In genomic region chr17:79548116-79548515, GRCh38 we compare ENCODE assay signal across 16 cellular contexts.
DNase-seq lines count a peak whose midpoint lies in the region; ATAC-seq, FAIRE-seq and TF ChIP-seq lines count a peak whose summit lies in the region.
"Had no signal": no experiment of that assay in that cellular context is flagged by ENCODE, and none has a peak within 500 bp of the region (broad histone marks: within the 10 kb centered on the region; RNA-seq: fewer than 3 reads in every experiment).

No MANE protein-coding gene starts in this region.

- H3K4me1 ChIP-seq in sigmoid colon = peaks cover 0 to 15% (median 8%) of the 10 kb centered on the region in 4 donors
- H3K4me1 ChIP-seq: HAP-1 had no signal

- H3K27me3 Mint-ChIP-seq in natural killer cell treated with Interleukin-12 subunit alpha and Interleukin-12 subunit beta and Interleukin-15 and Interleukin-18, amount 100 ng/mL, for 72 hours = no peaks in the 10 kb centered on the region
- no peaks in the 10 kb centered on the region for H3K27me3 Mint-ChIP-seq in natural killer cell (ENCODE audit: low read depth in 2 of 2)
- peaks cover 0 to 52% of the 10 kb centered on the region in 2 donors for H3K27me3 Mint-ChIP-seq in effector memory CD8-positive, alpha-beta T cell
- H3K27me3 Mint-ChIP-seq: CD4-positive, CD25-positive, alpha-beta regulatory T cell had no signal

- H3K27ac Mint-ChIP-seq in natural killer cell treated with Interleukin-12 subunit alpha and Interleukin-12 subunit beta and Interleukin-15 and Interleukin-18, amount 100 ng/mL, for 72 hours = no peak overlapping the region
- H3K27ac Mint-ChIP-seq in natural killer cell = no peak overlapping the region
- no peak overlapping the region for H3K27ac Mint-ChIP-seq in effector memory CD8-positive, alpha-beta T cell
- H3K27ac Mint-ChIP-seq: CD4-positive, CD25-positive, alpha-beta regulatory T cell; GM23338; HFFc6 had no signal

- no peak overlapping the region for H3K4me3 ChIP-seq in sigmoid colon
- H3K4me3 ChIP-seq: BLaER1, GM12878, GM23338, HAP-1 had no signal

- WGBS in sigmoid colon, 2 donors = 72 to 84% methylated on average over 14 of the region's 14 CpGs

- peak; percentile 58 for DNase-seq in natural killer cell treated with Interleukin-12 subunit alpha and Interleukin-12 subunit beta and Interleukin-15 and Interleukin-18, amount 100 ng/mL, for 72 hours (ENCODE audit: low spot score)
- DNase-seq in natural killer cell (no peak), sigmoid colon (peak; percentile 34), urothelium cell line (ENCODE audit: low spot score) (no peak), iPS-NIHi7 (ENCODE audit: extremely low spot score) (no peak)
- no peak for DNase-seq in effector memory CD8-positive, alpha-beta T cell
- DNase-seq: 8988T; AML-193; CD4-positive, CD25-positive, alpha-beta regulatory T cell; HFFc6 had no signal

- no peak for FAIRE-seq in urothelium cell line (lab: Jason Lieb, UNC)
- FAIRE-seq: GM12878 had no signal

- no peak overlapping the region for H3K4me3 Mint-ChIP-seq in natural killer cell treated with Interleukin-12 subunit alpha and Interleukin-12 subunit beta and Interleukin-15 and Interleukin-18, amount 100 ng/mL, for 72 hours
- no peak overlapping the region for H3K4me3 Mint-ChIP-seq in natural killer cell
- no peak overlapping the region for H3K4me3 Mint-ChIP-seq in effector memory CD8-positive, alpha-beta T cell
- H3K4me3 Mint-ChIP-seq: CD4-positive, CD25-positive, alpha-beta regulatory T cell; GM23338; HFFc6 had no signal

- peaks cover 5 to 7% of the 10 kb centered on the region in 2 donors for H3K4me1 Mint-ChIP-seq in natural killer cell treated with Interleukin-12 subunit alpha and Interleukin-12 subunit beta and Interleukin-15 and Interleukin-18, amount 100 ng/mL, for 72 hours (ENCODE audit: low read depth in 2 of 2)
- peaks cover 0 to 32% of the 10 kb centered on the region in 2 donors for H3K4me1 Mint-ChIP-seq in natural killer cell
- H3K4me1 Mint-ChIP-seq in effector memory CD8-positive, alpha-beta T cell (ENCODE audit: low read depth in 2 of 2) = no peaks in the 10 kb centered on the region
- H3K4me1 Mint-ChIP-seq: CD4-positive, CD25-positive, alpha-beta regulatory T cell had no signal

- H3K36me3 ChIP-seq in sigmoid colon = peaks cover 0 to 7% (median 0%) of the 10 kb centered on the region in 4 donors
- H3K36me3 ChIP-seq: BLaER1, HAP-1 had no signal

- no peak overlapping the region for H3K27ac ChIP-seq in sigmoid colon
- H3K27ac ChIP-seq: BLaER1, HL-60 had no signal

- TF ChIP-seq POLR2A in sigmoid colon (IDR thresholded peaks at IDR 0.05) = no peak

- TF ChIP-seq EP300 in sigmoid colon (IDR thresholded peaks at IDR 0.05) = no peak

- H3K9me3 Mint-ChIP-seq in natural killer cell treated with Interleukin-12 subunit alpha and Interleukin-12 subunit beta and Interleukin-15 and Interleukin-18, amount 100 ng/mL, for 72 hours = no peaks in the 10 kb centered on the region
- no peaks in the 10 kb centered on the region for H3K9me3 Mint-ChIP-seq in natural killer cell
- no peaks in the 10 kb centered on the region for H3K9me3 Mint-ChIP-seq in effector memory CD8-positive, alpha-beta T cell

- intact Hi-C loops in natural killer cell (cut with micrococcal nuclease) = no loop called here
- intact Hi-C loops in sigmoid colon (cut with DNase I) = no loop called here

- H3K9me3 ChIP-seq in sigmoid colon = peaks cover 0 to 4% (median 3%) of the 10 kb centered on the region in 4 donors
- H3K9me3 ChIP-seq: HAP-1 had no signal

- no peaks in the 10 kb centered on the region for H3K36me3 Mint-ChIP-seq in natural killer cell treated with Interleukin-12 subunit alpha and Interleukin-12 subunit beta and Interleukin-15 and Interleukin-18, amount 100 ng/mL, for 72 hours
- H3K36me3 Mint-ChIP-seq in natural killer cell = no peaks in the 10 kb centered on the region
- H3K36me3 Mint-ChIP-seq in effector memory CD8-positive, alpha-beta T cell (ENCODE audit: insufficient read depth) = no peaks in the 10 kb centered on the region
- H3K36me3 Mint-ChIP-seq: CD4-positive, CD25-positive, alpha-beta regulatory T cell had no signal

- no peak for ATAC-seq in natural killer cell treated with Interleukin-12 subunit alpha and Interleukin-12 subunit beta and Interleukin-15 and Interleukin-18, amount 100 ng/mL, for 72 hours
- ATAC-seq in natural killer cell (no peak), esophagus mucosa (peak; percentile 13)
- no peak for ATAC-seq in effector memory CD8-positive, alpha-beta T cell (replicated peaks)
- ATAC-seq: GM12878, GM23338 had no signal

- TF ChIP-seq CTCF in natural killer cell (IDR thresholded peaks at IDR 0.05) (no peak), sigmoid colon (IDR thresholded peaks at IDR 0.05) (no peak)

- H3K27me3 ChIP-seq in sigmoid colon = no peaks in the 10 kb centered on the region
- H3K27me3 ChIP-seq: BLaER1 had no signal

Comparison
In these comparisons a context has a peak if more than half of its experiments do, and no peak if none do; other contexts are left out.
1. DNase-seq: peak in natural killer cell treated with Interleukin-12 subunit alpha and Interleukin-12 subunit beta and Interleukin-15 and Interleukin-18, amount 100 ng/mL, for 72 hours (single experiment) and sigmoid colon (single experiment); none in natural killer cell (single experiment), urothelium cell line (single experiment), effector memory CD8-positive, alpha-beta T cell (0 of 3) and iPS-NIHi7 (single experiment).